Comparison of ENCODE assay signal across 28 cellular contexts in the genomic region with DNA sequence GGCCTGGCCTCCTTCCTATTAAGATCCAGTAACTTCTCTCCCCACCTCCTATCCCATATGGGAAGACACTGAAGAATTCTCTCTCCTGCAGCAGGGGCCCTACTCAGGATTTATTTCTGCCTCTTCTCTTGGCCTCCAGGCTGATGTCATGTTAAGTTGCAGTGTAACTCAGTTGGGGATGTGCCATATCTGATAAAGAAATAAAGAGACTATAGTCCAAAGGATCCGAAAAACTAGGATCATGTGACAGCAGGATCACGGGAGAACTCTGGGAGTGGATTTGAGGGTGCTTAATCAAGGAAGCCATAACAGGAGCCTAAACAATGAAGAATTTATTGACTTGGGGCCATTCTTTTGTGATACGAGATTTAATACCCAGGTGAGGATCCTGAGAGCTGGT. TPM values are rescaled to one million over a fixed set of nuclear protein-coding genes. Genes with fewer than 3 reads are reported as not detected.
"Had no signal": no experiment of that assay in that cellular context is flagged by ENCODE, and none has a peak within 500 bp of the region (broad histone marks: within the 10 kb centered on the region; RNA-seq: fewer than 3 reads in every experiment).

No MANE protein-coding gene starts in this region.

- H3K4me1 ChIP-seq: esophagus squamous epithelium, prostate gland, suprapubic skin, transverse colon, upper lobe of right lung, uterus had no signal

- H3K4me3 ChIP-seq: coronary artery, esophagus squamous epithelium, prostate gland, skin epidermis, suprapubic skin, transverse colon, upper lobe of right lung, uterus had no signal

- ATAC-seq: naive thymus-derived CD8-positive, alpha-beta T cell; right cardiac atrium; stimulated activated naive CD8-positive, alpha-beta T cell treated with anti-CD3 and anti-CD28 coated beads, Interleukin-15, amount 100 ng/mL, for 72 hours; upper lobe of right lung had no signal

- H3K27ac ChIP-seq: coronary artery, esophagus squamous epithelium, prostate gland, skin epidermis, suprapubic skin, transverse colon, upper lobe of right lung, uterus had no signal

- H3K9me3 Mint-ChIP-seq: nephron progenitor cell; stimulated activated naive CD8-positive, alpha-beta T cell treated with anti-CD3 and anti-CD28 coated beads, Interleukin-15, amount 100 ng/mL, for 72 hours had no signal

- H3K27me3 ChIP-seq: suprapubic skin, transverse colon, upper lobe of right lung, uterus had no signal

- H3K4me3 Mint-ChIP-seq: naive thymus-derived CD8-positive, alpha-beta T cell; nephron progenitor cell; stimulated activated naive CD8-positive, alpha-beta T cell treated with anti-CD3 and anti-CD28 coated beads, Interleukin-15, amount 100 ng/mL, for 72 hours had no signal

- H3K9me3 ChIP-seq: esophagus squamous epithelium, prostate gland, transverse colon, upper lobe of right lung, uterus had no signal

- H3K36me3 ChIP-seq: prostate gland, suprapubic skin, transverse colon, upper lobe of right lung, uterus had no signal

- H3K4me1 Mint-ChIP-seq: naive thymus-derived CD8-positive, alpha-beta T cell; stimulated activated naive CD8-positive, alpha-beta T cell treated with anti-CD3 and anti-CD28 coated beads, Interleukin-15, amount 100 ng/mL, for 72 hours had no signal

- H3K36me3 Mint-ChIP-seq: naive thymus-derived CD8-positive, alpha-beta T cell had no signal

- DNase-seq: dermis blood vessel endothelial cell; effector memory CD4-positive, alpha-beta T cell; esophagus squamous epithelium; mesendoderm; midbrain; naive thymus-derived CD8-positive, alpha-beta T cell; nephron progenitor cell; nucleus accumbens; right cardiac atrium; stimulated activated CD4-positive, alpha-beta T cell treated with anti-CD3 and anti-CD28 coated beads, Interleukin-15, amount 100 ng/mL, for 24 hours; stimulated activated CD4-positive, alpha-beta T cell treated with anti-CD3 and anti-CD28 coated beads, Interleukin-2, amount 100 ng/mL, for 48 hours; stimulated activated naive CD4-positive, alpha-beta T cell; stimulated activated naive CD8-positive, alpha-beta T cell treated with anti-CD3 and anti-CD28 coated beads, Interleukin-15, amount 100 ng/mL, for 72 hours; transverse colon; upper lobe of right lung; uterus had no signal

RNA-seq across cellular contexts. Expression of gene TGM6, which starts 38.5 kb away (rescaled TPM):
- total RNA-seq: dermis blood vessel endothelial cell; endothelial cell of umbilical vein; epithelial cell of proximal tubule; esophagus squamous epithelium; frontal cortex; lung microvascular endothelial cell; myocyte; naive thymus-derived CD8-positive, alpha-beta T cell; osteocyte; prostate gland; right cardiac atrium; upper lobe of right lung; uterus had no signal
- polyA plus RNA-seq: endothelial cell of umbilical vein; keratinocyte; naive thymus-derived CD8-positive, alpha-beta T cell; right cardiac atrium; thymus had no signal

RNA-seq across cellular contexts. Expression of gene TGM3, which starts 46.4 kb away (rescaled TPM):
- total RNA-seq: dermis blood vessel endothelial cell; endothelial cell of umbilical vein; epithelial cell of proximal tubule; frontal cortex; lung microvascular endothelial cell; myocyte; naive thymus-derived CD8-positive, alpha-beta T cell; osteocyte; right cardiac atrium; upper lobe of right lung had no signal
- polyA plus RNA-seq: endothelial cell of umbilical vein; naive thymus-derived CD8-positive, alpha-beta T cell had no signal
